In genomic region chr11:10405858-10406592, GRCh38 we compare ENCODE assay signal across 1 cellular context.
TF ChIP-seq lines count a peak whose summit lies in the region.

No MANE protein-coding gene starts in this region.

TF ChIP-seq in liver, 16 proteins besides CTCF, POLR2A, EP300 and RAD21 (continued from another document):
- TF ChIP-seq REST (IDR thresholded peaks at IDR 0.05), result no peak
- TF ChIP-seq FOXA2 (IDR thresholded peaks at IDR 0.05), result no peak
- peak; percentile 20 for TF ChIP-seq ATF3 (IDR thresholded peaks at IDR 0.05)
